17 cellular contexts compared by ENCODE assay signal in the genomic region with DNA sequence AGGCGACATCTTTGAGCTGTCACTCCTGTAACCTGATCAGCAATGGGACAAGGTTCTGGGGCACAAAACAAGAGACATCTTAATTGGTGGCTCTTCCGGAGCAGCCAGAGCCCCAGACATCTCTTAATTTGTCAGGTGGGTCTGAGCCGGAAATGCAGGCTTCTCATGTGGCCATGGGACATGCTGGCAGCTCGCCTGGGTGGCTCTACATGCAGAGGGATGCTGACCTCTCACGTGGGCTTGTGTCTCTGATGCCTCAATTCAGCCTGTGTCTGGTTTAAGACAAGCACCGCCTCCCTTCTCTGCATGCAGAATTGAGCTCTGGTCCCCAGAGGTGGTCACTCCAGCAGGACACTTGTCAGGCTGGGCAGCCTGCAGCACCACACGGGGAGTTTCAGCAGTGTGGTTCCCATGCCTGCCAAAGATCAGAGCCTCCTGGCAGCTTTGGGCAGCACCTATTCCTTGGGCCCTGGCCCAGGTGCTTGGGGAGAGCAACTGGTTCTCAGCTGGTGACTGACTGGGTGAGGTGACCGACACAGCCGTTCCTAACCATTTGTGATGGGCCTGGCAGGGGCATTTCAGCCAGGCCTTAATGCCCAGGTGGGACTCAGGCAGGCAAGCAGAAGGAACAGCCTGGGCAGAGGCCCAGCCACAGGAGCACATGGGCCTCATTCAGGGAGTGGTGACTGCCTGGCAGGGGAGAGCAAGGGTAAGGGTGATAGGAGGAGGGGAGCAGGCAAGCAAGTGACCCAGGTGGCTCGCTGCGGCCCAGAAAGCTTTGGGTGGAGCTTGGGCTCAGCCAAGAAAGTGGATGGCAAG. TPM values are rescaled to one million over a fixed set of nuclear protein-coding genes. Genes with fewer than 3 reads are reported as not detected.
DNase-seq lines count a peak whose midpoint lies in the region; TF ChIP-seq lines count a peak whose summit lies in the region.
"Had no signal": no experiment of that assay in that cellular context is flagged by ENCODE, and none has a peak within 500 bp of the region (broad histone marks: within the 10 kb centered on the region; RNA-seq: fewer than 3 reads in every experiment).

No MANE protein-coding gene starts in this region.

- peak; percentile 5 for DNase-seq in activated T-cell treated with anti-CD3 and anti-CD28 coated beads, Interleukin-2, amount 50 U/mL, for 24 hours
- DNase-seq in activated T-cell treated with anti-CD3 and anti-CD28 coated beads for 4 hours (no peak), NCI-H69 (lab: John Stamatoyannopoulos, UW) (peak; percentile 83), left kidney (ENCODE audit: low read depth, low spot score) (peak; percentile 24), suprapubic skin (ENCODE audit: low spot score in 2 of 2) (peak; percentile 46 to 60), NK-92 (lab: John Stamatoyannopoulos, UW; ENCODE audit: unreplicated experiment) (no peak), NCI-H526 treated with DMSO at 0.1 percent for 48 hours (lab: John Stamatoyannopoulos, UW) (no peak), COR-L47 (lab: John Stamatoyannopoulos, UW) (no peak)
- DNase-seq: activated CD4-positive, alpha-beta T cell treated with anti-CD3 and anti-CD28 coated beads for 36 hours; activated T-cell treated with anti-CD3 and anti-CD28 coated beads, Interleukin-2, amount 50 U/mL, for 72 hours; KBM-7; stimulated activated CD4-positive, alpha-beta T cell treated with anti-CD3 and anti-CD28 coated beads, Interleukin-12 subunit alpha, Interleukin-12 subunit beta, amount 100 ng/mL, for 4 hours; T-helper 2 cell had no signal

- no peaks in the 10 kb centered on the region for H3K36me3 Mint-ChIP-seq in activated T-cell treated with anti-CD3 and anti-CD28 coated beads, Interleukin-2, amount 50 U/mL, for 24 hours (ENCODE audit: low read depth)

- H3K27ac ChIP-seq in suprapubic skin = no peak overlapping the region
- H3K27ac ChIP-seq: epithelial cell of prostate, HL-60, pancreas had no signal

- TF ChIP-seq EP300 in suprapubic skin (IDR thresholded peaks at IDR 0.05) = no peak

- no peaks in the 10 kb centered on the region for H3K9me3 ChIP-seq in suprapubic skin
- H3K9me3 ChIP-seq: pancreas had no signal

- H3K4me1 ChIP-seq in suprapubic skin = no peaks in the 10 kb centered on the region
- H3K4me1 ChIP-seq: pancreas had no signal

- peaks cover 16% of the 10 kb centered on the region for H3K27me3 Mint-ChIP-seq in activated T-cell treated with anti-CD3 and anti-CD28 coated beads, Interleukin-2, amount 50 U/mL, for 24 hours

- no peaks in the 10 kb centered on the region for H3K9me3 Mint-ChIP-seq in activated T-cell treated with anti-CD3 and anti-CD28 coated beads, Interleukin-2, amount 50 U/mL, for 24 hours
- H3K9me3 Mint-ChIP-seq: activated T-cell treated with anti-CD3 and anti-CD28 coated beads, Interleukin-2, amount 50 U/mL, for 72 hours had no signal

- H3K36me3 ChIP-seq in suprapubic skin = no peaks in the 10 kb centered on the region
- H3K36me3 ChIP-seq: pancreas had no signal

- no peak for TF ChIP-seq CTCF in suprapubic skin (IDR thresholded peaks at IDR 0.05)

- H3K4me1 Mint-ChIP-seq in activated T-cell treated with anti-CD3 and anti-CD28 coated beads, Interleukin-2, amount 50 U/mL, for 24 hours (ENCODE audit: low read depth) = no peaks in the 10 kb centered on the region
- H3K4me1 Mint-ChIP-seq: activated CD4-positive, alpha-beta T cell treated with anti-CD3 and anti-CD28 coated beads for 36 hours had no signal

- H3K4me3 Mint-ChIP-seq in activated T-cell treated with anti-CD3 and anti-CD28 coated beads, Interleukin-2, amount 50 U/mL, for 24 hours = no peak overlapping the region
- H3K4me3 Mint-ChIP-seq: activated CD4-positive, alpha-beta T cell treated with anti-CD3 and anti-CD28 coated beads for 36 hours; activated T-cell treated with anti-CD3 and anti-CD28 coated beads, Interleukin-2, amount 50 U/mL, for 72 hours had no signal

- no peak overlapping the region for H3K4me3 ChIP-seq in suprapubic skin
- H3K4me3 ChIP-seq: pancreas had no signal

- no peak for TF ChIP-seq POLR2A in suprapubic skin (IDR thresholded peaks at IDR 0.05)

- H3K27ac Mint-ChIP-seq in activated T-cell treated with anti-CD3 and anti-CD28 coated beads, Interleukin-2, amount 50 U/mL, for 24 hours = no peak overlapping the region
- H3K27ac Mint-ChIP-seq: activated CD4-positive, alpha-beta T cell treated with anti-CD3 and anti-CD28 coated beads for 36 hours; activated T-cell treated with anti-CD3 and anti-CD28 coated beads, Interleukin-2, amount 50 U/mL, for 72 hours had no signal

- H3K27me3 ChIP-seq in suprapubic skin = peaks cover 38% of the 10 kb centered on the region
- H3K27me3 ChIP-seq: pancreas had no signal

- 60% methylated on average over 4 of the region's 11 CpGs for WGBS in suprapubic skin

RNA-seq across cellular contexts. Expression of a gene that starts 53.4 kb away (rescaled TPM):
- not detected for total RNA-seq in suprapubic skin
- total RNA-seq: activated CD4-positive, alpha-beta T cell treated with anti-CD3 and anti-CD28 coated beads for 36 hours; activated T-cell treated with anti-CD3 and anti-CD28 coated beads, Interleukin-2, amount 50 U/mL, for 72 hours; pancreas; subcutaneous adipose tissue had no signal

Comparison
In these comparisons a context has a peak if more than half of its experiments do, and no peak if none do; other contexts are left out.
1. DNase-seq: peak in activated T-cell treated with anti-CD3 and anti-CD28 coated beads, Interleukin-2, amount 50 U/mL, for 24 hours (single experiment), NCI-H69 (single experiment), left kidney (single experiment) and suprapubic skin (2 of 2); none in activated T-cell treated with anti-CD3 and anti-CD28 coated beads for 4 hours (single experiment), NK-92 (single experiment), NCI-H526 treated with DMSO at 0.1 percent for 48 hours (single experiment) and COR-L47 (single experiment).